ENCODE assay signal across 8 cellular contexts in genomic region chr6:97440590-97441176, GRCh38.
DNase-seq lines count a peak whose midpoint lies in the region; ATAC-seq and TF ChIP-seq lines count a peak whose summit lies in the region.

No MANE protein-coding gene starts in this region.

- ATAC-seq in left cardiac atrium: peak; percentile 30 to 81
- no peak for ATAC-seq in activated CD4-positive, CD25-positive, alpha-beta regulatory T cell treated with anti-CD3 and anti-CD28 coated beads, Interleukin-2, amount 50 U/mL, for 24 hours

- CTCF ChIA-PET in RWPE1 (lab: Yijun Ruan, JAX): interaction anchor here (0.6 to 1.4 kb wide), 4 partner anchors 12 to 512 kb away, joined by 3 to 4 read pairs (median 3); no protein-coding TSS in a partner anchor
- CTCF ChIA-PET in activated naive CD4-positive, alpha-beta T cell treated with anti-CD3 and anti-CD28 coated beads for 36 hours (lab: Charles Lee): interaction anchor here (0.6 kb wide), 1 partner anchor 9 kb away, joined by 5 read pairs; no protein-coding TSS in a partner anchor
- CTCF ChIA-PET in activated CD4-positive, alpha-beta memory T cell treated with anti-CD3 and anti-CD28 coated beads, Interleukin-2, amount 10 ng/mL, durations not matched to agents 7 days and 5 days (lab: Charles Lee): no interaction called here

- no peak overlapping the region for H3K4me3 Mint-ChIP-seq in activated naive CD4-positive, alpha-beta T cell treated with anti-CD3 and anti-CD28 coated beads for 36 hours
- H3K4me3 Mint-ChIP-seq in activated CD4-positive, alpha-beta memory T cell treated with anti-CD3 and anti-CD28 coated beads, Interleukin-2, amount 10 ng/mL, durations not matched to agents 7 days and 5 days: no peak overlapping the region

- peaks cover 5% of the 10 kb centered on the region for H3K27me3 Mint-ChIP-seq in activated naive CD4-positive, alpha-beta T cell treated with anti-CD3 and anti-CD28 coated beads for 36 hours (ENCODE audit: low read depth)
- H3K27me3 Mint-ChIP-seq in activated CD4-positive, alpha-beta memory T cell treated with anti-CD3 and anti-CD28 coated beads, Interleukin-2, amount 10 ng/mL, durations not matched to agents 7 days and 5 days: peaks cover 3% of the 10 kb centered on the region

- H3K36me3 Mint-ChIP-seq in activated naive CD4-positive, alpha-beta T cell treated with anti-CD3 and anti-CD28 coated beads for 36 hours (ENCODE audit: low read depth): no peaks in the 10 kb centered on the region
- no peaks in the 10 kb centered on the region for H3K36me3 Mint-ChIP-seq in activated CD4-positive, alpha-beta memory T cell treated with anti-CD3 and anti-CD28 coated beads, Interleukin-2, amount 10 ng/mL, durations not matched to agents 7 days and 5 days (ENCODE audit: low read depth)

- intact Hi-C loops in left cardiac atrium (cut with DNase I): no loop called here
- intact Hi-C loops in activated naive CD4-positive, alpha-beta T cell treated with anti-CD3 and anti-CD28 coated beads for 36 hours (cut with micrococcal nuclease): no loop called here

- H3K4me1 Mint-ChIP-seq in activated naive CD4-positive, alpha-beta T cell treated with anti-CD3 and anti-CD28 coated beads for 36 hours (ENCODE audit: low read depth): no peaks in the 10 kb centered on the region
- no peaks in the 10 kb centered on the region for H3K4me1 Mint-ChIP-seq in activated CD4-positive, alpha-beta memory T cell treated with anti-CD3 and anti-CD28 coated beads, Interleukin-2, amount 10 ng/mL, durations not matched to agents 7 days and 5 days

- no peak overlapping the region for H3K27ac ChIP-seq in RWPE1

- no peak overlapping the region for H3K27ac Mint-ChIP-seq in activated naive CD4-positive, alpha-beta T cell treated with anti-CD3 and anti-CD28 coated beads for 36 hours
- no peak overlapping the region for H3K27ac Mint-ChIP-seq in activated CD4-positive, alpha-beta memory T cell treated with anti-CD3 and anti-CD28 coated beads, Interleukin-2, amount 10 ng/mL, durations not matched to agents 7 days and 5 days

- POLR2A ChIA-PET in RWPE1 (lab: Yijun Ruan, JAX; ENCODE audit: low non-redundant PET): no interaction called here
- POLR2A ChIA-PET in activated CD4-positive, alpha-beta memory T cell treated with anti-CD3 and anti-CD28 coated beads, Interleukin-2, amount 10 ng/mL, durations not matched to agents 7 days and 5 days (lab: Charles Lee): no interaction called here

- DNase-seq in HT1080 (ENCODE audit: low read depth) (peak; percentile 70), RWPE1 (ENCODE audit: low spot score) (no peak), left cardiac atrium (no peak)
- DNase-seq in activated naive CD4-positive, alpha-beta T cell treated with anti-CD3 and anti-CD28 coated beads for 36 hours: no peak
- DNase-seq in stimulated activated CD4-positive, alpha-beta T cell treated with anti-CD3 and anti-CD28 coated beads, Interleukin-1b, Interleukin-23, amount 100 ng/mL, for 48 hours: no peak
- DNase-seq in activated CD4-positive, alpha-beta memory T cell treated with anti-CD3 and anti-CD28 coated beads, Interleukin-2, amount 10 ng/mL, durations not matched to agents 7 days and 5 days: no peak

- TF ChIP-seq CTCF in GM12873 (IDR thresholded peaks at IDR 0.05; ENCODE audit: insufficient read depth, low read depth, low read length, missing control alignments): peak; percentile 35
- peak; percentile 10; the same call in 1 of the 2 replicates for TF ChIP-seq CTCF in RWPE1 (conservative IDR thresholded peaks at IDR 0.05; ENCODE audit: low read depth)

- no peaks in the 10 kb centered on the region for H3K9me3 Mint-ChIP-seq in activated naive CD4-positive, alpha-beta T cell treated with anti-CD3 and anti-CD28 coated beads for 36 hours
- H3K9me3 Mint-ChIP-seq in activated CD4-positive, alpha-beta memory T cell treated with anti-CD3 and anti-CD28 coated beads, Interleukin-2, amount 10 ng/mL, durations not matched to agents 7 days and 5 days: no peaks in the 10 kb centered on the region

Comparison
In these comparisons a context has a peak if more than half of its experiments do, and no peak if none do; other contexts are left out.
1. ATAC-seq: peak in left cardiac atrium (2 of 2); none in activated CD4-positive, CD25-positive, alpha-beta regulatory T cell treated with anti-CD3 and anti-CD28 coated beads, Interleukin-2, amount 50 U/mL, for 24 hours (0 of 2).